ENCODE assay signal across 34 cellular contexts in genomic region chr6:165643015-165643414, GRCh38.
"Had no signal": no experiment of that assay in that cellular context is flagged by ENCODE, and none has a peak within 500 bp of the region (broad histone marks: within the 10 kb centered on the region; RNA-seq: fewer than 3 reads in every experiment).

No MANE protein-coding gene starts in this region.

- H3K9me3 ChIP-seq: MG63 had no signal

- H3K27me3 ChIP-seq: MG63 had no signal

- DNase-seq: Karpas-422, Kasumi-1, MG63, MM.1S, MV-4-11, NCI-H1048, NCI-H1092, NCI-H1092 treated with DMSO at 0.1 percent for 48 hours, NCI-H1105, NCI-H1105 treated with DMSO at 0.1 percent for 48 hours, NCI-H1417, NCI-H1436, NCI-H1436 treated with DMSO at 0.1 percent for 48 hours, NCI-H146, NCI-H1694, NCI-H1694 treated with DMSO at 0.1 percent for 48 hours, NCI-H187, NCI-H187 treated with DMSO at 0.1 percent for 48 hours, NCI-H1930, NCI-H2029, NCI-H2029 treated with DMSO at 0.1 percent for 48 hours, NCI-H2081, NCI-H2081 treated with DMSO at 0.1 percent for 48 hours, NCI-H2107, NCI-H2171, NCI-H2171 treated with DMSO at 0.1 percent for 48 hours, NCI-H2227 treated with DMSO at 0.1 percent for 48 hours, NCI-H226, NCI-H345, NCI-H446, NCI-H446 treated with DMSO at 0.1 percent for 48 hours, NCI-H510A, NCI-H510A treated with DMSO at 0.1 percent for 48 hours, NCI-H524 had no signal

- H3K4me3 ChIP-seq: MG63 had no signal

- H3K36me3 ChIP-seq: MG63 had no signal
